Comparison of ENCODE assay signal across 27 cellular contexts in the genomic region with DNA sequence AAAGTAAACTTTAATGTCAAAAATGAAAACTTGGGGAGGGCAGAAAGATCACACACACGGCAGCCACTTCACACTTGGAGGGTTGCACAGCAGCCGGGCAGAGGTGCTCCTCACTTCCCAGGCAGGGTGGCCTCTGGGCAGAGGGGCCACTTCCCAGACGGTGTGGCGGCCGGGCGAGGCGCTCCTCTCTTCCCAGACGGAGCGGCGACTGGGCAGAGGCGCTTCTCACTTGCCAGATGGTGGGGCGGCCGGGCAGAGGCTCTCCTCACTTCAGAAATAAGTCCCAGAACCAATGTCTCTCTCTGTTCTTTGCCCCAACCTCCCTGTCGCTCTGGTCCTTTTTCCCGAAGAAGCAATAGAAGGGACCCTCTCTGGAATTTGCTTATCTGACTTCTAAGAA.
"Had no signal": no experiment of that assay in that cellular context is flagged by ENCODE, and none has a peak within 500 bp of the region (broad histone marks: within the 10 kb centered on the region; RNA-seq: fewer than 3 reads in every experiment).

No MANE protein-coding gene starts in this region.

- H3K79me2 ChIP-seq: parathyroid adenoma had no signal

- H3K36me3 ChIP-seq: heart right ventricle, lower lobe of right lung, neutrophil, stomach, thyroid gland, transverse colon, upper lobe of right lung had no signal

- H3K4me3 ChIP-seq: heart right ventricle, lower lobe of right lung, psoas muscle, skin epidermis, stomach, testis, thyroid gland, transverse colon, upper lobe of right lung had no signal

- DNase-seq: glutamatergic neuron; heart right ventricle; hippocampal formation; immature natural killer cell; kidney; left ventricle myocardium superior; lower lobe of right lung; mammary epithelial cell; mesenchymal stem cell; naive thymus-derived CD8-positive, alpha-beta T cell; occipital lobe; psoas muscle; stimulated activated CD4-positive, alpha-beta T cell treated with anti-CD3 and anti-CD28 coated beads, Interleukin-12 subunit alpha, Interleukin-12 subunit beta, amount 100 ng/mL, for 4 hours; stimulated activated CD4-positive, alpha-beta T cell treated with anti-CD3 and anti-CD28 coated beads, Interleukin-15, amount 100 ng/mL, for 24 hours; stimulated activated CD4-positive, alpha-beta T cell treated with anti-CD3 and anti-CD28 coated beads, Interleukin-2, amount 100 ng/mL, for 24 hours; stimulated activated CD4-positive, alpha-beta T cell treated with anti-CD3 and anti-CD28 coated beads, Interleukin-4, amount 100 ng/mL, for 1 hour; stimulated activated naive B cell treated with anti-CD40 and anti-IgM and Interleukin-4, amounts not matched to agents 10 μg/mL and 1 μg/mL and 100 μg/mL, for 72 hours; stimulated activated naive CD8-positive, alpha-beta T cell treated with anti-CD3 and anti-CD28 coated beads, Interleukin-15, Interleukin-2, amounts not matched to agents 100 U/mL and 50 U/mL, for 24 hours; stomach; testis; thyroid gland; transverse colon; upper lobe of right lung had no signal

- H3K4me1 ChIP-seq: heart right ventricle, lower lobe of right lung, psoas muscle, stomach, testis, thyroid gland, upper lobe of right lung had no signal

- H3K9ac ChIP-seq: parathyroid adenoma had no signal

- H3K27ac ChIP-seq: heart right ventricle, lower lobe of right lung, neutrophil, parathyroid adenoma, psoas muscle, skin epidermis, stomach, testis, thyroid gland, transverse colon, upper lobe of right lung had no signal

- ATAC-seq: heart right ventricle; left ventricle myocardium superior; lower lobe of right lung; naive thymus-derived CD8-positive, alpha-beta T cell; psoas muscle; sciatic nerve; stimulated activated naive B cell treated with anti-CD40 and anti-IgM and Interleukin-4, amounts not matched to agents 10 μg/mL and 1 μg/mL and 100 μg/mL, for 72 hours; stimulated activated naive CD8-positive, alpha-beta T cell treated with anti-CD3 and anti-CD28 coated beads, Interleukin-15, Interleukin-2, amounts not matched to agents 100 U/mL and 50 U/mL, for 24 hours; upper lobe of right lung had no signal

- H2AFZ ChIP-seq: parathyroid adenoma had no signal

- H3K9me3 ChIP-seq: heart right ventricle, lower lobe of right lung, neutrophil, psoas muscle, stomach, testis, thyroid gland, transverse colon, upper lobe of right lung had no signal

- H3K27me3 ChIP-seq: neutrophil, stomach, testis, thyroid gland, transverse colon, upper lobe of right lung had no signal
